ENCODE assay signal across 1 cellular context in the genomic region with DNA sequence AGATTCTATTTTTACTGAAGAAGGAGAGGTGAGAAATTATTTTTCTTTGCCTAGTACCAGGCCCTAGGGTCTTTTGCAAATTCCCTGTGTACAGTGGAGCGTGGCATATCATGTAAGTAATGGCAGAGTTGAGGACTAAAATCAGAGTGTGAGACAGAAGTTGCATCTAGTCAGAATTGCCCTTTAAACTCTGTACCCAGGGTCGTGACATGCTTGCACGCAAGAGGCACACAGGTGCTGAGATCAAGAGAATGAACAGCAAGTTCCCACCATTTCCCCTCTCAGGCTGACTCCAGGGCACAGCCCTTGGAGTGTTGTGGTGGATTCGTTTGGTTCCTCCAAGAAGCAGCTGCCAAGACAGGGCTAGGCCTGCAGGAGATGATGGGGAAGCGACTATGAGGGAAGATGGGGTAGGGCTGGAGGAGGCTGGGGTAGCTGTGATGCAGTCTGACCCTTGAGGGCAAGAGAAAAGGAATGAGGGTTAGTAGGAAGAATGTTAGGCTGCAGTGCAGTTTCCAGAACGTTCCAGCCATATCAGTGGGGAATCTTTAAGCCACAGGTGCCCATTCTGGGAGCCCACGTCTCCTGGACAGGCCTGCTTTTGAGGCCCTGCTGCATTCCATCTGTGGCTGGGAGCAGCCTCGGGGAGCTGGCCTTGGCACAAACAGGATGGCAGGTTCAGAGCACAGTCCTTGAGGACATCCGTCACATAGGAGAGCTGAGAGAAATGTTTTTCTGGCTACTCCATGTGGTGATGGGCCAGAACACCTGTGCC.
TF ChIP-seq lines count a peak whose summit lies in the region.

No MANE protein-coding gene starts in this region.

TF ChIP-seq in HepG2, 621 proteins besides CTCF, POLR2A, EP300 and RAD21:
- peak; percentile 23; the same call in 1 of the 2 replicates for TF ChIP-seq ZNF687 (CRISPR knock-in tag; IDR thresholded peaks at IDR 0.05)
- TF ChIP-seq, protein P1, sequence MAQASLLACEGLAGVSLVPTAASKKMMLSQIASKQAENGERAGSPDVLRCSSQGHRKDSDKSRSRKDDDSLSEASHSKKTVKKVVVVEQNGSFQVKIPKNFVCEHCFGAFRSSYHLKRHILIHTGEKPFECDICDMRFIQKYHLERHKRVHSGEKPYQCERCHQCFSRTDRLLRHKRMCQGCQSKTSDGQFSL (CRISPR knock-in tag; IDR thresholded peaks at IDR 0.05), result no peak
- peak; percentile 62 for TF ChIP-seq RBFOX2 (IDR thresholded peaks at IDR 0.05; ENCODE audit: low read depth, low read length)
- TF ChIP-seq HNF4A (CRISPR knock-in tag; IDR thresholded peaks at IDR 0.05), result peak; percentile 20; the same call in 1 of the 2 replicates
- TF ChIP-seq, protein P2, sequence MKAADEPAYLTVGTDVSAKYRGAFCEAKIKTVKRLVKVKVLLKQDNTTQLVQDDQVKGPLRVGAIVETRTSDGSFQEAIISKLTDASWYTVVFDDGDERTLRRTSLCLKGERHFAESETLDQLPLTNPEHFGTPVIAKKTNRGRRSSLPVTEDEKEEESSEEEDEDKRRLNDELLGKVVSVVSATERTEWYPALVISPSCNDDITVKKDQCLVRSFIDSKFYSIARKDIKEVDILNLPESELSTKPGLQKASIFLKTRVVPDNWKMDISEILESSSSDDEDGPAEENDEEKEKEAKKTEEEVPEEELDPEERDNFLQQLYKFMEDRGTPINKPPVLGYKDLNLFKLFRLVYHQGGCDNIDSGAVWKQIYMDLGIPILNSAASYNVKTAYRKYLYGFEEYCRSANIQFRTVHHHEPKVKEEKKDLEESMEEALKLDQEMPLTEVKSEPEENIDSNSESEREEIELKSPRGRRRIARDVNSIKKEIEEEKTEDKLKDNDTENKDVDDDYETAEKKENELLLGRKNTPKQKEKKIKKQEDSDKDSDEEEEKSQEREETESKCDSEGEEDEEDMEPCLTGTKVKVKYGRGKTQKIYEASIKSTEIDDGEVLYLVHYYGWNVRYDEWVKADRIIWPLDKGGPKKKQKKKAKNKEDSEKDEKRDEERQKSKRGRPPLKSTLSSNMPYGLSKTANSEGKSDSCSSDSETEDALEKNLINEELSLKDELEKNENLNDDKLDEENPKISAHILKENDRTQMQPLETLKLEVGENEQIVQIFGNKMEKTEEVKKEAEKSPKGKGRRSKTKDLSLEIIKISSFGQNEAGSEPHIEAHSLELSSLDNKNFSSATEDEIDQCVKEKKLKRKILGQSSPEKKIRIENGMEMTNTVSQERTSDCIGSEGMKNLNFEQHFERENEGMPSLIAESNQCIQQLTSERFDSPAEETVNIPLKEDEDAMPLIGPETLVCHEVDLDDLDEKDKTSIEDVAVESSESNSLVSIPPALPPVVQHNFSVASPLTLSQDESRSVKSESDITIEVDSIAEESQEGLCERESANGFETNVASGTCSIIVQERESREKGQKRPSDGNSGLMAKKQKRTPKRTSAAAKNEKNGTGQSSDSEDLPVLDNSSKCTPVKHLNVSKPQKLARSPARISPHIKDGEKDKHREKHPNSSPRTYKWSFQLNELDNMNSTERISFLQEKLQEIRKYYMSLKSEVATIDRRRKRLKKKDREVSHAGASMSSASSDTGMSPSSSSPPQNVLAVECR (CRISPR knock-in tag; IDR thresholded peaks at IDR 0.05; ENCODE audit: borderline replicate concordance), result no peak
- TF ChIP-seq ZFP91 (CRISPR knock-in tag; IDR thresholded peaks at IDR 0.05; ENCODE audit: borderline replicate concordance), result 0 out of 2 replicates have a peak, but pooled peaks have one; percentile 29
TF ChIP-seq in HepG2: peak in this region for 4.
